In the genomic region with DNA sequence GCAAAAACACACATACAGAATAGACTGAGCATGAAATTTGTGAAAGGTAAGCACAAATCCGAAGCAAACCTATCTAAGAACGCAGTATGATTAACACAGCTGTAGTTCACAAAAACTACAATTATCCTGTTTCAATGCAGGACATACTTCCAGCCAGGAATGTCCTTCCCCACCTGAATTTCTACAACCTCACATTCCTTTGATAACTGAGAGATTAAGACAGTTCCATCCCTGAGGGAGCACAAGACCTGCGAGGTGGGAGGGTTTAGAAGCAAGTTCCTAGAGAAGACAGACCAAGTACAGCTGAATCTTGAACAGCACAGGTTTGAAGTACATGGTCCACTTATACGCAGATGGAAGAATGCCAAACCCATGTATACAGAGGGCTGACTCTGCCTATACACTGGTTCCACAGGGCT, we compare ENCODE assay signal across 28 cellular contexts. TPM values are rescaled to one million over a fixed set of nuclear protein-coding genes. Genes with fewer than 3 reads are reported as not detected.
DNase-seq lines count a peak whose midpoint lies in the region; ATAC-seq, FAIRE-seq and TF ChIP-seq lines count a peak whose summit lies in the region.
"Had no signal": no experiment of that assay in that cellular context is flagged by ENCODE, and none has a peak within 500 bp of the region (broad histone marks: within the 10 kb centered on the region; RNA-seq: fewer than 3 reads in every experiment).

No MANE protein-coding gene starts in this region.

- H3K36me3 ChIP-seq in HepG2 (replicated peaks in 1 of 2; ENCODE audit: control insufficient read depth in 1 of 2, insufficient read depth in 2 of 2, low read length in 2 of 2) (no peaks in the 10 kb centered on the region), right lobe of liver (no peaks in the 10 kb centered on the region), endodermal cell (ENCODE audit: control insufficient read depth, insufficient read depth, low read length) (no peaks in the 10 kb centered on the region)
- H3K36me3 ChIP-seq: colonic mucosa, SJSA1, upper lobe of right lung had no signal

- intact Hi-C loops in HepG2 (cut with micrococcal nuclease; ENCODE audit: unreplicated experiment) (no loop called here), right lobe of liver (cut with DNase I) (no loop called here)

- H3K4me2 ChIP-seq in HepG2 (ENCODE audit: low read depth, low read length), result 0 out of 2 replicates have a peak overlapping the region, but pooled peaks have one; percentile 16

- TF ChIP-seq EP300 in HepG2 (IDR thresholded peaks at IDR 0.05; ENCODE audit: low read depth in 2 of 2, low read length in 2 of 2), result no peak
- TF ChIP-seq EP300 in HepG2 (CRISPR knock-in tag; IDR thresholded peaks at IDR 0.05; ENCODE audit: borderline replicate concordance), result no peak

- TF ChIP-seq POLR2A in HepG2 (IDR thresholded peaks at IDR 0.05; ENCODE audit: insufficient read depth in 1 of 2, low read depth in 2 of 2, low read length in 2 of 2) (no peak), right lobe of liver (IDR thresholded peaks at IDR 0.05) (no peak)

- peak; percentile 19 for DNase-seq in HepG2 (ENCODE audit: low spot score)
- DNase-seq in right lobe of liver, result no peak
- peak; percentile 58 for DNase-seq in endodermal cell
- no peak for DNase-seq in mesothelial cell of epicardium (ENCODE audit: low spot score in 2 of 2, unreplicated experiment in 2 of 2)
- no peak for DNase-seq in NCI-H187 treated with DMSO at 0.1 percent for 48 hours (lab: John Stamatoyannopoulos, UW)
- no peak for DNase-seq in activated CD4-positive, CD25-positive, alpha-beta regulatory T cell treated with anti-CD3 and anti-CD28 coated beads, Interleukin-2, amount 50 U/mL, for 72 hours
- DNase-seq: activated CD4-positive, alpha-beta T cell treated with anti-CD3 and anti-CD28 coated beads for 48 hours; CD4-positive, alpha-beta T cell; colonic mucosa; DND-41; effector CD8-positive, alpha-beta T cell; GM23248; HFFc6; kidney; NCI-H1417; NCI-H2029 treated with DMSO at 0.1 percent for 48 hours; NCI-H345; stimulated activated naive CD4-positive, alpha-beta T cell; T-helper 9 cell; upper lobe of right lung had no signal

- WGBS in HepG2 (ENCODE audit: low lambda C conversion rate), result 25% methylated on average over 4 of the region's 4 CpGs
- WGBS in right lobe of liver (ENCODE audit: insufficient coverage, low coverage, low lambda C conversion rate, missing lambda C conversion rate), result 61% methylated on average over 4 of the region's 4 CpGs
- 79 to 89% methylated on average over 4 of the region's 4 CpGs for WGBS in endodermal cell (ENCODE audit: insufficient coverage in 1 of 2, insufficient read length in 1 of 2), 2 experiments

- FAIRE-seq in HepG2 (lab: Jason Lieb, UNC), result peak; percentile 8
- FAIRE-seq: D721Med, kidney had no signal

- TF ChIP-seq CTCF in HepG2 (CRISPR knock-in tag; IDR thresholded peaks at IDR 0.05) (no peak), right lobe of liver (IDR thresholded peaks at IDR 0.05) (no peak), endodermal cell (conservative IDR thresholded peaks at IDR 0.05) (no peak), mesothelial cell of epicardium (IDR thresholded peaks at IDR 0.05; ENCODE audit: unreplicated experiment) (no peak)

- H3K27me3 Mint-ChIP-seq in endodermal cell (ENCODE audit: insufficient read depth), result no peaks in the 10 kb centered on the region
- no peaks in the 10 kb centered on the region for H3K27me3 Mint-ChIP-seq in mesothelial cell of epicardium (ENCODE audit: low read depth)
- H3K27me3 Mint-ChIP-seq: activated naive CD4-positive, alpha-beta T cell treated with anti-CD3 and anti-CD28 coated beads, Interleukin-2, amount 50 U/mL, for 24 hours; CD4-positive, alpha-beta T cell; natural killer cell treated with Interleukin-12 subunit alpha and Interleukin-12 subunit beta and Interleukin-15 and Interleukin-18, amount 100 ng/mL, for 72 hours had no signal

- CTCF ChIA-PET in HepG2 (lab: Yijun Ruan, JAX; ENCODE audit: low intra/inter-chr PET ratio, low total read pairs), result no interaction called here

- H3K27ac ChIP-seq in HepG2 (ENCODE audit: extremely low read length, insufficient read depth, low read length) (no peak overlapping the region), right lobe of liver (no peak overlapping the region), endodermal cell (ENCODE audit: low read depth, low read length) (no peak overlapping the region)
- H3K27ac ChIP-seq: colonic mucosa, GM23248, SJSA1, upper lobe of right lung, VCaP had no signal

- no TSS peak for BruUV-seq in HepG2 (replicated peaks; lab: Mats Ljungman, UMichigan)

- H3K27ac Mint-ChIP-seq in endodermal cell (peak overlapping the region; percentile 29), mesothelial cell of epicardium (peak overlapping the region; percentile 1)
- H3K27ac Mint-ChIP-seq: activated naive CD4-positive, alpha-beta T cell treated with anti-CD3 and anti-CD28 coated beads, Interleukin-2, amount 50 U/mL, for 24 hours; CD4-positive, alpha-beta T cell; HFFc6; natural killer cell treated with Interleukin-12 subunit alpha and Interleukin-12 subunit beta and Interleukin-15 and Interleukin-18, amount 100 ng/mL, for 72 hours had no signal

- H3K4me1 ChIP-seq in HepG2 (ENCODE audit: insufficient read depth, low read length) (peaks cover 32% of the 10 kb centered on the region), right lobe of liver (peaks cover 0 to 8% (median 3%) of the 10 kb centered on the region in 4 donors), endodermal cell (ENCODE audit: control insufficient read depth, insufficient read depth, low read length) (peaks cover 12% of the 10 kb centered on the region)
- H3K4me1 ChIP-seq: colonic mucosa, upper lobe of right lung had no signal

- H3K36me3 Mint-ChIP-seq in endodermal cell (ENCODE audit: low read depth), result no peaks in the 10 kb centered on the region
- H3K36me3 Mint-ChIP-seq in mesothelial cell of epicardium, result no peaks in the 10 kb centered on the region
- H3K36me3 Mint-ChIP-seq: activated naive CD4-positive, alpha-beta T cell treated with anti-CD3 and anti-CD28 coated beads, Interleukin-2, amount 50 U/mL, for 24 hours; natural killer cell treated with Interleukin-12 subunit alpha and Interleukin-12 subunit beta and Interleukin-15 and Interleukin-18, amount 100 ng/mL, for 72 hours had no signal

- H3K79me2 ChIP-seq in HepG2 (ENCODE audit: insufficient read depth, low read length), result no peaks in the 10 kb centered on the region

- ATAC-seq in HepG2 (peak; percentile 84), right lobe of liver (no peak), HG02798 (IDR thresholded peaks at IDR 0.05; ENCODE audit: poor library complexity, unreplicated experiment) (no peak), HG03045 (IDR thresholded peaks at IDR 0.05; ENCODE audit: unreplicated experiment) (no peak)
- ATAC-seq: natural killer cell treated with Interleukin-12 subunit alpha and Interleukin-12 subunit beta and Interleukin-15 and Interleukin-18, amount 100 ng/mL, for 72 hours; upper lobe of right lung had no signal

- in situ Hi-C loops in HepG2 (cut with HindIII; ENCODE audit: extremely low pct_ligation_motif_present, low pct_unique_long_range_greater_than_20kb), result no loop called here

- peak overlapping the region; percentile 67 for H2AFZ ChIP-seq in HepG2 (ENCODE audit: low read length)
- H2AFZ ChIP-seq: GM23248 had no signal

- H3K27me3 ChIP-seq in HepG2 (ENCODE audit: control insufficient read depth in 1 of 2, insufficient read depth in 2 of 2, low read length in 2 of 2), result no peaks in the 10 kb centered on the region
- no peaks in the 10 kb centered on the region for H3K27me3 ChIP-seq in right lobe of liver
- H3K27me3 ChIP-seq in endodermal cell (ENCODE audit: control insufficient read depth, insufficient read depth, low read length, poor library complexity, severe bottlenecking), result no peaks in the 10 kb centered on the region
- H3K27me3 ChIP-seq: colonic mucosa, SJSA1, upper lobe of right lung had no signal

- H3K4me1 Mint-ChIP-seq in endodermal cell (peaks cover 47% of the 10 kb centered on the region), mesothelial cell of epicardium (peaks cover 22% of the 10 kb centered on the region)
- H3K4me1 Mint-ChIP-seq: activated naive CD4-positive, alpha-beta T cell treated with anti-CD3 and anti-CD28 coated beads, Interleukin-2, amount 50 U/mL, for 24 hours had no signal

- H3K4me3 Mint-ChIP-seq in endodermal cell, result no peak overlapping the region
- H3K4me3 Mint-ChIP-seq in mesothelial cell of epicardium, result no peak overlapping the region
- H3K4me3 Mint-ChIP-seq: activated naive CD4-positive, alpha-beta T cell treated with anti-CD3 and anti-CD28 coated beads, Interleukin-2, amount 50 U/mL, for 24 hours; CD4-positive, alpha-beta T cell; HFFc6; natural killer cell treated with Interleukin-12 subunit alpha and Interleukin-12 subunit beta and Interleukin-15 and Interleukin-18, amount 100 ng/mL, for 72 hours had no signal

- no peak overlapping the region for H3K4me3 ChIP-seq in HepG2 (replicated peaks in 1 of 3; ENCODE audit: insufficient read depth in 1 of 3, low read depth in 2 of 3, low read length in 3 of 3)
- no peak overlapping the region for H3K4me3 ChIP-seq in right lobe of liver
- H3K4me3 ChIP-seq in endodermal cell (ENCODE audit: low read length), result peak overlapping the region; percentile 13
- H3K4me3 ChIP-seq: colonic mucosa, GM23248, SJSA1, upper lobe of right lung had no signal

- POLR2A ChIA-PET in HepG2 (lab: Yijun Ruan, JAX), result no interaction called here

- no peaks in the 10 kb centered on the region for H4K20me1 ChIP-seq in HepG2 (ENCODE audit: insufficient read depth, low read length)

- H3K9me3 ChIP-seq in HepG2 (ENCODE audit: low read length) (no peaks in the 10 kb centered on the region), right lobe of liver (no peaks in the 10 kb centered on the region), endodermal cell (ENCODE audit: control insufficient read depth, low read length) (no peaks in the 10 kb centered on the region)
- H3K9me3 ChIP-seq: colonic mucosa, SJSA1, upper lobe of right lung had no signal

- TF ChIP-seq RAD21 in HepG2 (CRISPR knock-in tag; IDR thresholded peaks at IDR 0.05), result no peak

- no peak overlapping the region for H3K9ac ChIP-seq in HepG2 (ENCODE audit: insufficient read depth, low read depth, low read length)
- no peak overlapping the region for H3K9ac ChIP-seq in endodermal cell (ENCODE audit: extremely low read depth, low read length, poor library complexity, severe bottlenecking)
- H3K9ac ChIP-seq: GM23248 had no signal

- no peaks in the 10 kb centered on the region for H3K9me3 Mint-ChIP-seq in endodermal cell
- no peaks in the 10 kb centered on the region for H3K9me3 Mint-ChIP-seq in mesothelial cell of epicardium
- H3K9me3 Mint-ChIP-seq: activated naive CD4-positive, alpha-beta T cell treated with anti-CD3 and anti-CD28 coated beads, Interleukin-2, amount 50 U/mL, for 24 hours; CD4-positive, alpha-beta T cell; HFFc6; natural killer cell treated with Interleukin-12 subunit alpha and Interleukin-12 subunit beta and Interleukin-15 and Interleukin-18, amount 100 ng/mL, for 72 hours had no signal

RNA-seq across cellular contexts. Expression of gene ABCG2, which starts 10.6 kb away (rescaled TPM):
- total RNA-seq in HepG2 (2016; rRNA removed; fragmentation: Illumina TruSeq; extraction: Trizol) (13.2 and 15.7 TPM in 2 replicates), right lobe of liver (10 to 100 TPM in 2 of 6 experiments, 1 to 10 TPM in 4; 6.4 to 11.4 (median 8.1) TPM), endodermal cell (1 to 10 TPM in 1 of 2 donors, under 1 TPM in 1; 0.31 to 4.0 TPM), mesothelial cell of epicardium (0.82 to 0.92 TPM (median 0.86 TPM) in 3 replicates)
- 7.0 and 9.3 TPM in 2 replicates for total RNA-seq in HepG2 (2016; cell fraction: cytosol; rRNA removed; fragmentation: Illumina TruSeq; extraction: Trizol; ENCODE audit: low read depth)
- 11.3 and 14.3 TPM in 2 replicates for total RNA-seq in HepG2 (2016; cell fraction: insoluble cytoplasmic fraction; rRNA removed; fragmentation: Illumina TruSeq; extraction: Trizol)
- 8.6 and 9.3 TPM in 2 replicates for total RNA-seq in HepG2 (2016; cell fraction: membrane; rRNA removed; fragmentation: Illumina TruSeq; extraction: Trizol)
- 9.2 and 11.9 TPM in 2 replicates for total RNA-seq in HepG2 (2016; cell fraction: nucleus; rRNA removed; fragmentation: Illumina TruSeq; extraction: Trizol)
- polyA plus RNA-seq in HepG2 (2011; rRNA removed), result 7.4 and 10.0 TPM in 2 replicates
- polyA plus RNA-seq in HepG2 (2011; cell fraction: cytosol; rRNA removed), result 6.8 TPM in 2 replicates
- 2.7 and 2.9 TPM in 2 replicates for polyA plus RNA-seq in HepG2 (2011; cell fraction: nucleus; rRNA removed)
- polyA plus RNA-seq in HepG2 (2012), result 8.1 and 8.6 TPM in 2 replicates
- 2.6 and 2.9 TPM in 2 replicates for polyA plus RNA-seq in HepG2 (2016; cell fraction: cytosol; fragmentation: Illumina TruSeq; extraction: Trizol; ENCODE audit: low read depth)
- 6.5 and 8.8 TPM in 2 replicates for polyA plus RNA-seq in HepG2 (2016; cell fraction: insoluble cytoplasmic fraction; fragmentation: Illumina TruSeq; extraction: Trizol; ENCODE audit: low read depth)
- polyA plus RNA-seq in HepG2 (2016; cell fraction: membrane; fragmentation: Illumina TruSeq; extraction: Trizol; ENCODE audit: low read depth), result 3.4 and 3.6 TPM in 2 replicates
- 7.0 and 10.3 TPM in 2 replicates for polyA plus RNA-seq in HepG2 (2016; cell fraction: nucleus; fragmentation: Illumina TruSeq; extraction: Trizol; ENCODE audit: insufficient read depth, low read depth)
- polyA minus RNA-seq in HepG2 (2011; rRNA and poly(A)+ RNA removed; ENCODE audit: low replicate concordance), result 6.0 and 8.6 TPM in 2 replicates
- polyA minus RNA-seq in HepG2 (2011; cell fraction: cytosol; rRNA and poly(A)+ RNA removed), result 8.2 and 9.8 TPM in 2 replicates
- polyA minus RNA-seq in HepG2 (2011; cell fraction: nucleus; rRNA and poly(A)+ RNA removed), result 7.9 and 9.6 TPM in 2 replicates
- 0.36 TPM for polyA plus RNA-seq in endodermal cell (2013, experiment 1 of 2)
- 1.2 TPM for polyA plus RNA-seq in endodermal cell (2013, experiment 2 of 2)
- total RNA-seq: A673; CD4-positive, alpha-beta T cell had no signal

Comparison
In these comparisons a context has a peak if more than half of its experiments do, and no peak if none do; other contexts are left out.
1. DNase-seq: peak in HepG2 (single experiment) and endodermal cell (single experiment); none in right lobe of liver (0 of 3), mesothelial cell of epicardium (0 of 2), NCI-H187 treated with DMSO at 0.1 percent for 48 hours (single experiment) and activated CD4-positive, CD25-positive, alpha-beta regulatory T cell treated with anti-CD3 and anti-CD28 coated beads, Interleukin-2, amount 50 U/mL, for 72 hours (single experiment).